In the genomic region with DNA sequence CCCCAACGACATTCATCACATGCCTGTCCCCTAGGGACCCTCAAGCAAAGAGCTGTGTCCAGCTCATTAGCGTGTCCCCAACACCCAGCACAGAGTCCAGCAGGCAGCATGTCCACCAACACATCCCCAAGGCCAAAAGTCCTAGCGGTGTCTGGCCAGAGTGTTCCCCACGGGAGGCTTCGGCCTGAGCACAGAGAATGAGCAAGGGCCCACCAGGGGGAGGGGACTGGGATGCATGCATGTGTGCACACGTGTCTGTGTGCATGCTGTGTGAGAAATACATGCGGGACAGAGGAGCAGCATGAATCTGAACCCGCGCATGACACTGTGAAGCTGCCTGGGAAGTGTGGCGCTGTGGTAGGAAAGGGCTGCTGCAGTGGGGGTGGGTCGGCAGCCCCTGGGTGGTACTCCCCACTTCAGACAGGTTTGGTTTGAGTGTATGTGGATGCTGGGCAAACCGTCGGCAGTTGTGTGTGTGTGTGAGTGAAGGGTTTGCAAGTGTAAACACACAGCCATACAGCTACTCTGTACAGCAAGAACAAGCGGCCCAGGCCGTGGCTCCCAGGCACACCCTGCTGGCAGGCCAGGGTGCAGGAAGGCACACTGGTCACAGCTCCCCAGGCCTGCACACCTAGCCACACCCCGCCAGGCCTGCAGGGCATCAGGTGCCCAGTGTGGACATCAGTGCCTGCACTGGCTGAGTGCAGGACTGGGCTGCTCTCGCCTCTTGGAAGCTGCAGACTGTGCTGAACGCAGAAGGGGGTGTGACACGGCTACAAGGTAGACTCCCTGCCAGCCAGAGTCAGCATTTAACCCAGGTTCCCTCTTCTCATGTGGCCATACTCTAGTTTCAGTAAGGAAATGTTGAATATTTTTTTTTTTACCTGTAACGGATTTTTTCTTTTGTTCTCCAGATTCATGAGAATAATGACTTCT, we compare ENCODE assay signal across 12 cellular contexts. TPM values are rescaled to one million over a fixed set of nuclear protein-coding genes. Genes with fewer than 3 reads are reported as not detected.
DNase-seq lines count a peak whose midpoint lies in the region; ATAC-seq, FAIRE-seq and TF ChIP-seq lines count a peak whose summit lies in the region.
"Had no signal": no experiment of that assay in that cellular context is flagged by ENCODE, and none has a peak within 500 bp of the region (broad histone marks: within the 10 kb centered on the region; RNA-seq: fewer than 3 reads in every experiment).

No MANE protein-coding gene starts in this region.

- 91% methylated on average over 20 of the region's 20 CpGs for WGBS in GM12878 (ENCODE audit: insufficient coverage, insufficient replicate concordance, low lambda C conversion rate, missing lambda C conversion rate)

- ATAC-seq in HCT116 (peak; percentile 46), GM12878 (no peak), mucosa of descending colon (peak; percentile 14), GM21619 (IDR thresholded peaks at IDR 0.05; ENCODE audit: unreplicated experiment) (no peak), GM21723 (IDR thresholded peaks at IDR 0.05; ENCODE audit: unreplicated experiment) (no peak), GM21381 (IDR thresholded peaks at IDR 0.05; ENCODE audit: unreplicated experiment) (no peak)

- peak in 2 of 3 experiments; percentile 22 to 28; a peak in 2 of 6 replicates for TF ChIP-seq CTCF in HCT116 (IDR thresholded peaks at IDR 0.05 in 2 of 3, conservative IDR thresholded peaks at IDR 0.05 in 1 of 3; ENCODE audit: borderline replicate concordance in 1 of 3, insufficient read depth in 1 of 3, low read depth in 2 of 3, low read length in 2 of 3)
- peak in 2 of 3 experiments; percentile 15 to 19; a peak in 1 of 6 replicates for TF ChIP-seq CTCF in GM12878 (IDR thresholded peaks at IDR 0.05 in 2 of 3, conservative IDR thresholded peaks at IDR 0.05 in 1 of 3; ENCODE audit: control insufficient read depth in 2 of 3, extremely low read depth in 1 of 3, insufficient read depth in 1 of 3, low read depth in 3 of 3, low read length in 3 of 3)
- no peak for TF ChIP-seq CTCF in mucosa of descending colon (IDR thresholded peaks at IDR 0.05)

- SMC1A ChIA-PET in GM12878 (lab: Charles Lee; ENCODE audit: uncharacterized antibody, unreplicated experiment), result interaction anchor here (1.5 kb wide), 1 partner anchor 291 kb away, joined by 3 read pairs; no protein-coding TSS in a partner anchor

- no peaks in the 10 kb centered on the region for H3K27me3 ChIP-seq in HCT116 (ENCODE audit: insufficient read depth, low read length)
- H3K27me3 ChIP-seq in GM12878 (replicated peaks in 1 of 2; ENCODE audit: control insufficient read depth in 2 of 2, insufficient read depth in 2 of 2, low read length in 1 of 2), result no peaks in the 10 kb centered on the region
- H3K27me3 ChIP-seq: adrenal gland, MG63, vagina had no signal

- TF ChIP-seq POLR2A in HCT116 (IDR thresholded peaks at IDR 0.05; ENCODE audit: borderline replicate concordance, extremely low read depth, insufficient read depth, insufficient read length) (no peak), GM12878 (IDR thresholded peaks at IDR 0.05; ENCODE audit: low read depth, low read length) (no peak)

- BruUV-seq in HCT116 (replicated peaks; lab: Mats Ljungman, UMichigan) (no TSS peak), GM12878 (replicated peaks; lab: Mats Ljungman, UMichigan) (no TSS peak)

- no peak for TF ChIP-seq EP300 in GM12878 (IDR thresholded peaks at IDR 0.05; ENCODE audit: borderline replicate concordance in 1 of 2, control insufficient read depth in 1 of 2, low read depth in 2 of 2, low read length in 2 of 2)

- intact Hi-C loops in HCT116 (cut with micrococcal nuclease), result loop anchor here (5.0 to 10.0 kb wide), 2 partner anchors 75 to 337 kb away; no protein-coding TSS in a partner anchor
- intact Hi-C loops in GM12878 (cut with micrococcal nuclease; ENCODE audit: unreplicated experiment), result loop anchor here (5.0 kb wide), 1 partner anchor 402 kb away; the partner anchor contains the start of gene RAMP1
- intact Hi-C loops in mucosa of descending colon (cut with DNase I, micrococcal nuclease), result loop anchor here (10.0 kb wide), 2 partner anchors 75 to 405 kb away; partner anchors contain the start of gene RAMP1 (in 1 of the 2)

- CTCF ChIA-PET in HCT116 (lab: Charles Lee) (interaction anchor here (1.3 kb wide), 1 partner anchor 401 kb away, joined by 7 read pairs; no protein-coding TSS in a partner anchor), GM12878 (lab: Yijun Ruan, JAX) (interaction anchor here (0.7 to 0.8 kb wide), 2 partner anchors 87 to 401 kb away, joined by 3 read pairs; no protein-coding TSS in a partner anchor)

- peaks cover 0 to 4% of the 10 kb centered on the region in 2 experiments; a peak in 2 of 4 replicates for H3K4me1 ChIP-seq in HCT116 (ENCODE audit: control insufficient read depth in 1 of 2, insufficient read depth in 2 of 2, low read length in 2 of 2)
- H3K4me1 ChIP-seq in GM12878 (ENCODE audit: control insufficient read depth, insufficient read depth, low read length), result no peaks in the 10 kb centered on the region
- peaks cover 11% of the 10 kb centered on the region for H3K4me1 ChIP-seq in mucosa of descending colon (ENCODE audit: low read depth)

- no peaks in the 10 kb centered on the region for H3K79me2 ChIP-seq in HCT116 (ENCODE audit: insufficient read depth, low read length)
- H3K79me2 ChIP-seq in GM12878 (ENCODE audit: control insufficient read depth, insufficient read depth, low read length), result no peaks in the 10 kb centered on the region

- H3K9me2 ChIP-seq in HCT116 (ENCODE audit: insufficient read depth), result no peaks in the 10 kb centered on the region

- H3K9ac ChIP-seq in HCT116 (ENCODE audit: low read length) (no peak overlapping the region), GM12878 (ENCODE audit: control insufficient read depth, insufficient read depth, low read length) (no peak overlapping the region)
- H3K9ac ChIP-seq: GM23248 had no signal

- H3K36me3 ChIP-seq in HCT116 (ENCODE audit: control insufficient read depth in 1 of 2, insufficient read depth in 2 of 2, low read length in 2 of 2), result peaks cover 0 to 15% of the 10 kb centered on the region in 2 experiments; a peak in 3 of 4 replicates
- peaks cover 11 to 23% of the 10 kb centered on the region in 2 experiments for H3K36me3 ChIP-seq in GM12878 (ENCODE audit: control insufficient read depth in 2 of 2, insufficient read depth in 2 of 2, low read length in 1 of 2)
- peaks cover 10% of the 10 kb centered on the region for H3K36me3 ChIP-seq in mucosa of descending colon (ENCODE audit: low read depth)

- POLR2A ChIA-PET in HCT116 (lab: Charles Lee) (no interaction called here), GM12878 (lab: Charles Lee) (no interaction called here)

- H3K9me3 ChIP-seq in HCT116 (ENCODE audit: control insufficient read depth in 1 of 2, insufficient read depth in 1 of 2, low read depth in 1 of 2, low read length in 2 of 2), result no peaks in the 10 kb centered on the region
- H3K9me3 ChIP-seq in GM12878 (replicated peaks; ENCODE audit: control insufficient read depth, insufficient read depth, low read length), result no peaks in the 10 kb centered on the region
- H3K9me3 ChIP-seq in mucosa of descending colon, result no peaks in the 10 kb centered on the region
- H3K9me3 ChIP-seq: adrenal gland, MG63, vagina had no signal

- H3K4me3 ChIP-seq in HCT116 (replicated peaks in 1 of 2; ENCODE audit: low read depth in 1 of 2, low read length in 2 of 2) (no peak overlapping the region), GM12878 (no peak overlapping the region), mucosa of descending colon (no peak overlapping the region)
- H3K4me3 ChIP-seq: adrenal gland, GM23248, MG63, vagina had no signal

- TF ChIP-seq RAD21 in HCT116 (IDR thresholded peaks at IDR 0.05; ENCODE audit: low read depth), result peak; percentile 22; the same call in 1 of the 2 replicates
- TF ChIP-seq RAD21 in GM12878 (IDR thresholded peaks at IDR 0.05; ENCODE audit: insufficient read depth, low read depth, low read length), result no peak

- in situ Hi-C loops in GM12878 (cut with MboI), result loop anchor here (5.0 kb wide), 1 partner anchor 402 kb away; the partner anchor contains the start of gene RAMP1

- no peaks in the 10 kb centered on the region; the same call in 1 of the 2 replicates for H4K20me1 ChIP-seq in HCT116 (ENCODE audit: insufficient read depth)
- no peaks in the 10 kb centered on the region for H4K20me1 ChIP-seq in GM12878 (ENCODE audit: control insufficient read depth, insufficient read depth)

- H3K4me2 ChIP-seq in HCT116 (ENCODE audit: low read length) (no peak overlapping the region), GM12878 (ENCODE audit: control insufficient read depth, insufficient read depth) (no peak overlapping the region)

- H3K27ac ChIP-seq in HCT116 (ENCODE audit: low read depth, low read length), result no peak overlapping the region
- no peak overlapping the region for H3K27ac ChIP-seq in GM12878 (ENCODE audit: control insufficient read depth, insufficient read depth)
- H3K27ac ChIP-seq: adrenal gland, GM23248, vagina had no signal

- DNase-seq in D341Med (ENCODE audit: low spot score) (peak; percentile 62), HCT116 (ENCODE audit: low read depth, low spot score) (no peak), GM12878 (ENCODE audit: low read depth, low spot score) (no peak), mucosa of descending colon (peak in 2 of 3 donors; percentile 44 to 58)
- DNase-seq: adrenal gland, GM23248, MG63, NCI-H446 had no signal

- H2AFZ ChIP-seq in HCT116 (ENCODE audit: low read depth, low read length, poor library complexity, severe bottlenecking) (no peak overlapping the region), GM12878 (ENCODE audit: control insufficient read depth, low read depth, low read length) (no peak overlapping the region)
- H2AFZ ChIP-seq: GM23248 had no signal

- RAD21 ChIA-PET in HCT116 (lab: Charles Lee; ENCODE audit: low non-redundant PET in 1 of 2, low total read pairs in 2 of 2, uncharacterized antibody in 2 of 2, unreplicated experiment in 2 of 2) (interaction anchor here in 1 of 2 experiments (0.6 kb wide), 1 partner anchor 394 kb away, joined by 4 read pairs; no protein-coding TSS in a partner anchor), GM12878 (lab: Charles Lee; ENCODE audit: unreplicated experiment) (interaction anchor here (1.1 to 1.3 kb wide), 2 partner anchors 151 to 226 kb away, joined by 3 read pairs; no protein-coding TSS in a partner anchor)

- no peak for FAIRE-seq in GM12878 (lab: Jason Lieb, UNC)

RNA-seq across cellular contexts. Expression of gene HES6, which starts 19.5 kb away (rescaled TPM):
- total RNA-seq in HCT116 (2021; ENCODE audit: unreplicated experiment) (47.8 TPM), GM12878 (2014; rRNA removed) (1.4 and 1.5 TPM in 2 replicates), GM12878 (2014; rRNA removed; fragmentation: Illumina TruSeq; extraction: Trizol) (0.23 and 0.67 TPM in 2 replicates), GM12878 (2021) (1.7 and 1.8 TPM in 2 replicates), mucosa of descending colon (10 to 100 TPM; 21.9 to 63.5 (median 25.7) TPM)
- polyA plus RNA-seq in HCT116 (2012), result 31.0 and 34.8 TPM in 2 replicates
- 1.2 TPM in 1 of 2 replicates, not detected in the other for total RNA-seq in GM12878 (2013; cell fraction: nucleolus; rRNA removed)
- 0.43 TPM for polyA plus RNA-seq in GM12878 (2011; ENCODE audit: low read depth)
- polyA plus RNA-seq in GM12878 (2011; rRNA removed) (0.33 and 0.61 TPM in 2 replicates), GM12878 (2014; fragmentation: Illumina TruSeq; extraction: Trizol) (0.21 TPM in 1 of 2 replicates, not detected in the other), GM12878 (2014; fragmentation: Nextera tagmentation; extraction: Ambion mirVana) (under 1 TPM; 0.11 to 0.15 TPM), GM12878 (2014; rRNA removed) (1.2 and 2.5 TPM in 2 replicates), GM12878 (2016; fragmentation: Nextera tagmentation; extraction: Ambion mirVana) (1 to 10 TPM in 1 of 2 experiments, under 1 TPM in 1; 1.00 to 1.1 TPM)
- 0.99 and 1.9 TPM in 2 replicates for polyA plus RNA-seq in GM12878 (2011; cell fraction: cytosol; rRNA removed)
- polyA plus RNA-seq in GM12878 (2011; cell fraction: nucleus; rRNA removed), result 3.0 and 4.6 TPM in 2 replicates
- 0.62 and 0.97 TPM in 2 replicates for polyA plus RNA-seq in GM12878 (2012)
- polyA minus RNA-seq in GM12878 (2011; rRNA and poly(A)+ RNA removed), result 0.46 TPM in 1 of 2 replicates, not detected in the other
- not detected in 2 replicates for polyA minus RNA-seq in GM12878 (2011; cell fraction: cytosol; rRNA and poly(A)+ RNA removed)
- 1.2 and 2.1 TPM in 2 replicates for polyA minus RNA-seq in GM12878 (2011; cell fraction: nucleus; rRNA and poly(A)+ RNA removed)

RNA-seq across cellular contexts. Expression of gene PER2, which starts 29.1 kb away (rescaled TPM):
- total RNA-seq in HCT116 (2021; ENCODE audit: unreplicated experiment) (18.7 TPM), GM12878 (2014; rRNA removed) (6.4 and 8.7 TPM in 2 replicates), GM12878 (2014; rRNA removed; fragmentation: Illumina TruSeq; extraction: Trizol) (4.1 and 4.5 TPM in 2 replicates), GM12878 (2021) (11.1 and 15.1 TPM in 2 replicates), mucosa of descending colon (10 to 100 TPM; 22.6 to 26.8 (median 22.6) TPM)
- 10.4 and 11.7 TPM in 2 replicates for polyA plus RNA-seq in HCT116 (2012)
- 42.5 and 46.3 TPM in 2 replicates for total RNA-seq in GM12878 (2013; cell fraction: nucleolus; rRNA removed)
- 2.2 TPM for polyA plus RNA-seq in GM12878 (2011; ENCODE audit: low read depth)
- polyA plus RNA-seq in GM12878 (2011; rRNA removed) (2.9 and 4.7 TPM in 2 replicates), GM12878 (2014; fragmentation: Illumina TruSeq; extraction: Trizol) (3.8 and 4.9 TPM in 2 replicates), GM12878 (2014; fragmentation: Nextera tagmentation; extraction: Ambion mirVana) (1 to 10 TPM; 1.5 to 2.6 TPM), GM12878 (2014; rRNA removed) (4.2 and 5.7 TPM in 2 replicates), GM12878 (2016; fragmentation: Nextera tagmentation; extraction: Ambion mirVana) (1 to 10 TPM; 4.4 to 5.5 TPM)
- polyA plus RNA-seq in GM12878 (2011; cell fraction: cytosol; rRNA removed), result 3.8 and 5.4 TPM in 2 replicates
- 10.0 and 15.3 TPM in 2 replicates for polyA plus RNA-seq in GM12878 (2011; cell fraction: nucleus; rRNA removed)
- polyA plus RNA-seq in GM12878 (2012), result 3.7 and 4.1 TPM in 2 replicates
- polyA minus RNA-seq in GM12878 (2011; rRNA and poly(A)+ RNA removed), result 15.0 and 20.9 TPM in 2 replicates
- polyA minus RNA-seq in GM12878 (2011; cell fraction: cytosol; rRNA and poly(A)+ RNA removed), result 6.5 and 8.2 TPM in 2 replicates
- polyA minus RNA-seq in GM12878 (2011; cell fraction: nucleus; rRNA and poly(A)+ RNA removed), result 15.1 and 29.6 TPM in 2 replicates

RNA-seq across cellular contexts. Expression of gene ILKAP, which starts 55.9 kb away (rescaled TPM):
- total RNA-seq in HCT116 (2021; ENCODE audit: unreplicated experiment) (53.4 TPM), GM12878 (2014; rRNA removed) (30.2 and 30.8 TPM in 2 replicates), GM12878 (2014; rRNA removed; fragmentation: Illumina TruSeq; extraction: Trizol) (22.9 and 24.0 TPM in 2 replicates), GM12878 (2021) (42.2 and 44.5 TPM in 2 replicates), mucosa of descending colon (10 to 100 TPM; 33.2 to 55.7 (median 39.9) TPM)
- 28.7 and 32.4 TPM in 2 replicates for polyA plus RNA-seq in HCT116 (2012)
- total RNA-seq in GM12878 (2013; cell fraction: nucleolus; rRNA removed), result 79.6 and 82.1 TPM in 2 replicates
- 15.1 TPM for polyA plus RNA-seq in GM12878 (2011; ENCODE audit: low read depth)
- polyA plus RNA-seq in GM12878 (2011; rRNA removed) (39.2 and 46.5 TPM in 2 replicates), GM12878 (2014; fragmentation: Illumina TruSeq; extraction: Trizol) (23.7 and 30.2 TPM in 2 replicates), GM12878 (2014; fragmentation: Nextera tagmentation; extraction: Ambion mirVana) (10 to 100 TPM in 1 of 2 experiments, 1 to 10 TPM in 1; 4.2 to 11.2 TPM), GM12878 (2014; rRNA removed) (55.8 and 65.3 TPM in 2 replicates), GM12878 (2016; fragmentation: Nextera tagmentation; extraction: Ambion mirVana) (10 to 100 TPM; 63.8 to 64.8 TPM)
- polyA plus RNA-seq in GM12878 (2011; cell fraction: cytosol; rRNA removed), result 33.9 and 48.0 TPM in 2 replicates
- 84.1 and 110 TPM in 2 replicates for polyA plus RNA-seq in GM12878 (2011; cell fraction: nucleus; rRNA removed)
- polyA plus RNA-seq in GM12878 (2012), result 23.5 and 26.6 TPM in 2 replicates
- polyA minus RNA-seq in GM12878 (2011; rRNA and poly(A)+ RNA removed), result 35.7 and 40.7 TPM in 2 replicates
- 9.7 and 12.7 TPM in 2 replicates for polyA minus RNA-seq in GM12878 (2011; cell fraction: cytosol; rRNA and poly(A)+ RNA removed)
- polyA minus RNA-seq in GM12878 (2011; cell fraction: nucleus; rRNA and poly(A)+ RNA removed), result 30.6 and 68.0 TPM in 2 replicates

Comparison
In these comparisons a context has a peak if more than half of its experiments do, and no peak if none do; other contexts are left out.
1. DNase-seq: peak in D341Med (single experiment) and mucosa of descending colon (2 of 3); none in HCT116 (single experiment) and GM12878 (single experiment).
2. ATAC-seq: peak in HCT116 (single experiment) and mucosa of descending colon (single experiment); none in GM12878 (single experiment), GM21619 (single experiment), GM21723 (single experiment) and GM21381 (single experiment).
3. RNA of gene HES6, which starts 19.5 kb away (total RNA-seq): 47.8 TPM in HCT116 (single experiment) and 21.9 to 63.5 TPM in mucosa of descending colon; 0.23 to 1.8 TPM in GM12878; every median in the first group is over 4 times any median in the second.